In genomic region chr17:1267471-1267947, GRCh38 we compare ENCODE assay signal across 9 cellular contexts. TPM values are rescaled to one million over a fixed set of nuclear protein-coding genes. Genes with fewer than 3 reads are reported as not detected.
DNase-seq lines count a peak whose midpoint lies in the region; ATAC-seq and TF ChIP-seq lines count a peak whose summit lies in the region.
"Had no signal": no experiment of that assay in that cellular context is flagged by ENCODE, and none has a peak within 500 bp of the region (broad histone marks: within the 10 kb centered on the region; RNA-seq: fewer than 3 reads in every experiment).

No MANE protein-coding gene starts in this region.

- TF ChIP-seq CTCF in brain (conservative IDR thresholded peaks at IDR 0.05) (no peak), left lung (IDR thresholded peaks at IDR 0.05) (no peak), tibial artery (IDR thresholded peaks at IDR 0.05) (no peak)

- H3K27me3 Mint-ChIP-seq in activated naive CD4-positive, alpha-beta T cell treated with anti-CD3 and anti-CD28 coated beads, Interleukin-2, amount 50 U/mL, for 24 hours = peaks cover 5% of the 10 kb centered on the region
- H3K27me3 Mint-ChIP-seq in brain = peaks cover 31% of the 10 kb centered on the region

- H3K36me3 Mint-ChIP-seq in activated naive CD4-positive, alpha-beta T cell treated with anti-CD3 and anti-CD28 coated beads, Interleukin-2, amount 50 U/mL, for 24 hours = no peaks in the 10 kb centered on the region
- H3K36me3 Mint-ChIP-seq in brain = no peaks in the 10 kb centered on the region

- no peaks in the 10 kb centered on the region for H3K9me3 ChIP-seq in left lung
- no peaks in the 10 kb centered on the region for H3K9me3 ChIP-seq in tibial artery

- H3K4me3 Mint-ChIP-seq in activated naive CD4-positive, alpha-beta T cell treated with anti-CD3 and anti-CD28 coated beads, Interleukin-2, amount 50 U/mL, for 24 hours = peak overlapping the region; percentile 83
- H3K4me3 Mint-ChIP-seq in brain = peak overlapping the region; percentile 74 to 84 (median 83)

- intact Hi-C loops in left lung (cut with DNase I) (no loop called here), tibial artery (cut with DNase I; ENCODE audit: low total_unique reads) (loop anchor here (10.0 kb wide), 1 partner anchor 377 kb away; the partner anchor contains the start of genes RILP and SCARF1)

- peak overlapping the region; percentile 61 to 65 for H3K4me3 ChIP-seq in left lung
- H3K4me3 ChIP-seq in tibial artery = peak overlapping the region; percentile 72 to 80

- H3K36me3 ChIP-seq in left lung (no peaks in the 10 kb centered on the region), tibial artery (no peaks in the 10 kb centered on the region)

- H3K4me1 ChIP-seq in left lung (peaks cover 0 to 17% of the 10 kb centered on the region in 2 donors), tibial artery (peaks cover 0 to 31% (median 15%) of the 10 kb centered on the region in 4 donors)

- H3K27ac Mint-ChIP-seq in activated naive CD4-positive, alpha-beta T cell treated with anti-CD3 and anti-CD28 coated beads, Interleukin-2, amount 50 U/mL, for 24 hours = no peak overlapping the region
- H3K27ac Mint-ChIP-seq in brain = peak overlapping the region; percentile 28 to 79 (median 67)

- H3K27me3 ChIP-seq in left lung (peaks cover 26 to 51% of the 10 kb centered on the region in 2 donors), tibial artery (peaks cover 2 to 31% of the 10 kb centered on the region in 2 donors)

- H3K4me1 Mint-ChIP-seq in activated naive CD4-positive, alpha-beta T cell treated with anti-CD3 and anti-CD28 coated beads, Interleukin-2, amount 50 U/mL, for 24 hours = peaks cover 4% of the 10 kb centered on the region
- H3K4me1 Mint-ChIP-seq in brain = peaks cover 6% of the 10 kb centered on the region

- peak overlapping the region; percentile 83 to 89 for H3K27ac ChIP-seq in left lung
- H3K27ac ChIP-seq in tibial artery = peak overlapping the region; percentile 94 to 95

- no peak for DNase-seq in activated naive CD4-positive, alpha-beta T cell (lab: John Stamatoyannopoulos, UW)
- no peak for DNase-seq in left lung
- peak; percentile 55 to 80 for DNase-seq in tibial artery
- no peak for DNase-seq in COLO829 (ENCODE audit: low spot score)
- DNase-seq in NCI-H187 (lab: John Stamatoyannopoulos, UW) = no peak

- ATAC-seq in left lung (peak; percentile 5), HG02798 (IDR thresholded peaks at IDR 0.05; ENCODE audit: poor library complexity, unreplicated experiment) (no peak)

- no peaks in the 10 kb centered on the region for H3K9me3 Mint-ChIP-seq in activated naive CD4-positive, alpha-beta T cell treated with anti-CD3 and anti-CD28 coated beads, Interleukin-2, amount 50 U/mL, for 24 hours
- no peaks in the 10 kb centered on the region for H3K9me3 Mint-ChIP-seq in brain

RNA-seq across cellular contexts. Expression of gene BHLHA9, which starts 2.7 kb away (rescaled TPM):
- not detected for polyA plus RNA-seq in brain (ENCODE audit: insufficient read depth, low read depth, low replicate concordance)
- not detected for total RNA-seq in left lung
- total RNA-seq: glomerular endothelial cell had no signal

RNA-seq across cellular contexts. Expression of gene TRARG1, which starts 12.0 kb away (rescaled TPM):
- 0.08 TPM for polyA plus RNA-seq in brain (ENCODE audit: insufficient read depth, low read depth, low replicate concordance)
- total RNA-seq in left lung = not detected
- total RNA-seq: glomerular endothelial cell had no signal

Comparison
In these comparisons a context has a peak if more than half of its experiments do, and no peak if none do; other contexts are left out.
1. DNase-seq: peak in tibial artery (2 of 2); none in activated naive CD4-positive, alpha-beta T cell (0 of 4), left lung (0 of 2), COLO829 (single experiment) and NCI-H187 (0 of 2).